ENCODE assay signal across 12 cellular contexts in the genomic region with DNA sequence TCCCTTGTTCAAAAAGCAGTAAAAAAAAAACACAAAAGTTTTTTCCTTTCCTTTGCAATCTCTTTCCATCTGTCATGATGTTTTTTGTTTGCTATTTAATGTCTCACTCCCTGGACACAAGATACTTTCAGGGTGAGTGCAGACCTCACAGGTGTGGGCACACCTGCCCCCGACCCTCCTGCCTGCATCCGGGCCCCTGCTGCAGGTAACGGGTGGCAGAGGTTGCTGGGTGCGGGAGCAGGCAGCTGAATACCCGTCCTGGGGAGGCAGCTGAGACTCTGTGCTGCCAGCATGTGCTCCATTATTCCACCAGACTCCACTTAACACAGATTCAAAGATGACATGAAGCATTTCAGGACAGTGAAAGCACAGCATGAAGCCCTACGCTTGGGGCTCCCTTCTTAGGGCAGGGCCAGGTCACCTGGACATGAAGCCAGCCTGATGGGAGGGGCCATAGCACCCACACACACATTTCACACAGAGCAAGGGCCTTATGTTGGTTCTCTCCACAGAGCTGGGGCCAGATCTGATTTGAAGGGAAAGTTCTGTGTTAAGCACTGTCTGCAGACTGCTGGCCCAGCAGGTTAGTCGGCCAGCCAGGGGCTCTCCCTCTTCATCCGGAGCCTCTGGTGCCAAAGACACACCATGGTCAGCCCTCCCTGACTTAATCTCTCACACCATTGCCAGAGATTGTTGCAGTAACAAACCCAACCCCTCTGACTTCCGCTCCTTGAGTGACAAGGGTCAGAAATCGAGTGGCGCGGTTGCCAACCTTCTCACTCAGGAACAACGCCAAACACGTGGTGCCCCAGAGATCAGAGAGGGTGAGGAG. TPM values are rescaled to one million over a fixed set of nuclear protein-coding genes. Genes with fewer than 3 reads are reported as not detected.
A peak's percentile ranks its signal among the peaks of the same experiment; 100 is the strongest.
DNase-seq lines count a peak whose midpoint lies in the region; ATAC-seq and TF ChIP-seq lines count a peak whose summit lies in the region.
"Had no signal": no experiment of that assay in that cellular context is flagged by ENCODE, and none has a peak within 500 bp of the region (broad histone marks: within the 10 kb centered on the region; RNA-seq: fewer than 3 reads in every experiment).

No MANE protein-coding gene starts in this region.

- H3K4me3 Mint-ChIP-seq in activated T-helper 1 cell treated with anti-CD3 and anti-CD28 coated beads, Interleukin-12 subunit alpha, Interleukin-12 subunit beta, Interleukin-2, Interleukin-4 antibody, amounts not matched to agents 30 ng/mL and 10 ng/mL and 1 ng/mL, durations not matched to agents 14 hours and 24 hours and 36 hours, result no peak overlapping the region
- no peak overlapping the region for H3K4me3 Mint-ChIP-seq in mesothelial cell of epicardium
- H3K4me3 Mint-ChIP-seq: T-cell had no signal

- BruUV-seq in A673 (replicated peaks; lab: Mats Ljungman, UMichigan), result no TSS peak

- intact Hi-C loops in Right ventricle myocardium superior (cut with DNase I), result no loop called here
- intact Hi-C loops in A673 (cut with micrococcal nuclease; ENCODE audit: unreplicated experiment), result no loop called here
- intact Hi-C loops in activated T-helper 1 cell treated with anti-CD3 and anti-CD28 coated beads, Interleukin-12 subunit alpha, Interleukin-12 subunit beta, Interleukin-2, Interleukin-4 antibody, amounts not matched to agents 30 ng/mL and 10 ng/mL and 1 ng/mL, durations not matched to agents 14 hours and 24 hours and 36 hours (cut with micrococcal nuclease), result no loop called here

- no peak overlapping the region for H3K4me3 ChIP-seq in AG04450 (ENCODE audit: low read depth, low read length)
- H3K4me3 ChIP-seq in neutrophil (ENCODE audit: low read depth in 1 of 2, low read length in 1 of 2), result no peak overlapping the region
- no peak overlapping the region for H3K4me3 ChIP-seq in A673 (ENCODE audit: low read depth, low read length, poor library complexity, severe bottlenecking)

- H3K36me3 Mint-ChIP-seq in activated T-helper 1 cell treated with anti-CD3 and anti-CD28 coated beads, Interleukin-12 subunit alpha, Interleukin-12 subunit beta, Interleukin-2, Interleukin-4 antibody, amounts not matched to agents 30 ng/mL and 10 ng/mL and 1 ng/mL, durations not matched to agents 14 hours and 24 hours and 36 hours (ENCODE audit: low read depth), result no peaks in the 10 kb centered on the region
- peaks cover 1% of the 10 kb centered on the region for H3K36me3 Mint-ChIP-seq in mesothelial cell of epicardium
- H3K36me3 Mint-ChIP-seq: T-cell had no signal

- ATAC-seq in Right ventricle myocardium superior (ENCODE audit: poor library complexity), result peak; percentile 48
- ATAC-seq: T-cell had no signal

- DNase-seq in AG04450 (ENCODE audit: low read depth, low spot score), result no peak
- peak; percentile 25 for DNase-seq in NCI-H345 treated with DMSO at 0.1 percent for 48 hours (lab: John Stamatoyannopoulos, UW; ENCODE audit: unreplicated experiment)
- peak; percentile 76 for DNase-seq in Right ventricle myocardium superior
- no peak for DNase-seq in A673 (ENCODE audit: low spot score)
- no peak for DNase-seq in activated T-helper 1 cell treated with anti-CD3 and anti-CD28 coated beads, Interleukin-12 subunit alpha, Interleukin-12 subunit beta, Interleukin-2, Interleukin-4 antibody, amounts not matched to agents 30 ng/mL and 10 ng/mL and 1 ng/mL, durations not matched to agents 14 hours and 24 hours and 36 hours (ENCODE audit: low spot score)
- DNase-seq in NCI-H226, result no peak
- no peak for DNase-seq in mesothelial cell of epicardium (ENCODE audit: low spot score in 2 of 2, unreplicated experiment in 2 of 2)
- DNase-seq: activated CD8-positive, alpha-beta memory T cell treated with anti-CD3 and anti-CD28 coated beads, Interleukin-2, amount 50 U/mL, for 4 hours; BE2C; NCI-H526 treated with DMSO at 0.1 percent for 48 hours; T-cell had no signal

- no peak for TF ChIP-seq CTCF in AG04450 (IDR thresholded peaks at IDR 0.05; ENCODE audit: low read depth, low read length)
- no peak for TF ChIP-seq CTCF in neutrophil (IDR thresholded peaks at IDR 0.05)
- no peak for TF ChIP-seq CTCF in A673 (conservative IDR thresholded peaks at IDR 0.05; ENCODE audit: low read depth, low read length)
- TF ChIP-seq CTCF in mesothelial cell of epicardium (IDR thresholded peaks at IDR 0.05; ENCODE audit: unreplicated experiment), result no peak

- CTCF ChIA-PET in AG04450 (lab: Charles Lee) (no interaction called here), A673 (lab: Charles Lee) (no interaction called here)

- peaks cover 6% of the 10 kb centered on the region for H3K27me3 Mint-ChIP-seq in activated T-helper 1 cell treated with anti-CD3 and anti-CD28 coated beads, Interleukin-12 subunit alpha, Interleukin-12 subunit beta, Interleukin-2, Interleukin-4 antibody, amounts not matched to agents 30 ng/mL and 10 ng/mL and 1 ng/mL, durations not matched to agents 14 hours and 24 hours and 36 hours (ENCODE audit: insufficient read depth)
- no peaks in the 10 kb centered on the region for H3K27me3 Mint-ChIP-seq in mesothelial cell of epicardium (ENCODE audit: low read depth)
- H3K27me3 Mint-ChIP-seq: T-cell had no signal

- peaks cover 62 to 78% of the 10 kb centered on the region in 2 experiments for H3K4me1 ChIP-seq in neutrophil (ENCODE audit: control insufficient read depth in 1 of 2, insufficient read depth in 1 of 2, low read depth in 1 of 2, low read length in 1 of 2)
- H3K4me1 ChIP-seq in A673 (ENCODE audit: insufficient read depth, low read length, poor library complexity, severe bottlenecking), result peaks cover 17% of the 10 kb centered on the region
- H3K4me1 ChIP-seq: BE2C had no signal

- no peaks in the 10 kb centered on the region for H3K4me1 Mint-ChIP-seq in activated T-helper 1 cell treated with anti-CD3 and anti-CD28 coated beads, Interleukin-12 subunit alpha, Interleukin-12 subunit beta, Interleukin-2, Interleukin-4 antibody, amounts not matched to agents 30 ng/mL and 10 ng/mL and 1 ng/mL, durations not matched to agents 14 hours and 24 hours and 36 hours (ENCODE audit: low read depth)
- H3K4me1 Mint-ChIP-seq in mesothelial cell of epicardium, result peaks cover 2% of the 10 kb centered on the region

- no peaks in the 10 kb centered on the region for H3K9me3 Mint-ChIP-seq in activated T-helper 1 cell treated with anti-CD3 and anti-CD28 coated beads, Interleukin-12 subunit alpha, Interleukin-12 subunit beta, Interleukin-2, Interleukin-4 antibody, amounts not matched to agents 30 ng/mL and 10 ng/mL and 1 ng/mL, durations not matched to agents 14 hours and 24 hours and 36 hours
- no peaks in the 10 kb centered on the region for H3K9me3 Mint-ChIP-seq in mesothelial cell of epicardium
- H3K9me3 Mint-ChIP-seq: T-cell had no signal

- peaks cover 24% of the 10 kb centered on the region for H3K36me3 ChIP-seq in neutrophil
- no peaks in the 10 kb centered on the region for H3K36me3 ChIP-seq in A673 (ENCODE audit: insufficient read depth, low read length, poor library complexity, severe bottlenecking)
- H3K36me3 ChIP-seq: BE2C had no signal

- no peaks in the 10 kb centered on the region for H3K9me3 ChIP-seq in AG04450 (ENCODE audit: control insufficient read depth, insufficient read depth, low read length)
- H3K9me3 ChIP-seq in neutrophil, result no peaks in the 10 kb centered on the region
- H3K9me3 ChIP-seq in A673 (ENCODE audit: low read depth, low read length, poor library complexity, severe bottlenecking), result no peaks in the 10 kb centered on the region
- H3K9me3 ChIP-seq: BE2C had no signal

- POLR2A ChIA-PET in AG04450 (lab: Yijun Ruan, JAX) (no interaction called here), A673 (lab: Charles Lee; ENCODE audit: low non-redundant PET) (no interaction called here)

- no peaks in the 10 kb centered on the region for H3K27me3 ChIP-seq in AG04450 (ENCODE audit: control insufficient read depth, insufficient read depth, low read length)
- no peaks in the 10 kb centered on the region for H3K27me3 ChIP-seq in neutrophil
- H3K27me3 ChIP-seq in A673 (replicated peaks; ENCODE audit: insufficient read depth, low read depth, low read length, poor library complexity), result no peaks in the 10 kb centered on the region

- H3K27ac ChIP-seq in AG04450 (ENCODE audit: low read depth, low read length) (peak overlapping the region; percentile 2), neutrophil (peak overlapping the region; percentile 88), A673 (ENCODE audit: low read depth, low read length, poor library complexity, severe bottlenecking) (no peak overlapping the region)

- no peak overlapping the region for H3K27ac Mint-ChIP-seq in activated T-helper 1 cell treated with anti-CD3 and anti-CD28 coated beads, Interleukin-12 subunit alpha, Interleukin-12 subunit beta, Interleukin-2, Interleukin-4 antibody, amounts not matched to agents 30 ng/mL and 10 ng/mL and 1 ng/mL, durations not matched to agents 14 hours and 24 hours and 36 hours
- no peak overlapping the region for H3K27ac Mint-ChIP-seq in mesothelial cell of epicardium
- H3K27ac Mint-ChIP-seq: T-cell had no signal

RNA-seq across cellular contexts. Expression of gene NEK6, which starts 13.0 kb away (rescaled TPM):
- 128 and 163 TPM in 2 replicates for polyA plus RNA-seq in AG04450 (2011; rRNA removed)
- polyA minus RNA-seq in AG04450 (2011; rRNA and poly(A)+ RNA removed), result 189 and 242 TPM in 2 replicates
- total RNA-seq in Right ventricle myocardium superior, result 10.3 TPM
- 23.3 and 35.9 TPM in 2 replicates for total RNA-seq in A673 (2021)
- 17.4 and 21.0 TPM in 2 replicates for total RNA-seq in activated T-helper 1 cell treated with anti-CD3 and anti-CD28 coated beads, Interleukin-12 subunit alpha, Interleukin-12 subunit beta, Interleukin-2, Interleukin-4 antibody, amounts not matched to agents 30 ng/mL and 10 ng/mL and 1 ng/mL, durations not matched to agents 14 hours and 24 hours and 36 hours
- total RNA-seq in mesothelial cell of epicardium, result 40.5 to 45.5 TPM (median 42.9 TPM) in 3 replicates

Comparison
In these comparisons a context has a peak if more than half of its experiments do, and no peak if none do; other contexts are left out.
1. DNase-seq: peak in NCI-H345 treated with DMSO at 0.1 percent for 48 hours (single experiment) and Right ventricle myocardium superior (single experiment); none in AG04450 (single experiment), A673 (single experiment), activated T-helper 1 cell treated with anti-CD3 and anti-CD28 coated beads, Interleukin-12 subunit alpha, Interleukin-12 subunit beta, Interleukin-2, Interleukin-4 antibody, amounts not matched to agents 30 ng/mL and 10 ng/mL and 1 ng/mL, durations not matched to agents 14 hours and 24 hours and 36 hours (single experiment), NCI-H226 (single experiment) and mesothelial cell of epicardium (0 of 2).